In genomic region chr21:42474043-42474831, GRCh38 we compare ENCODE assay signal across 10 cellular contexts. TPM values are rescaled to one million over a fixed set of nuclear protein-coding genes. Genes with fewer than 3 reads are reported as not detected.
DNase-seq lines count a peak whose midpoint lies in the region; ATAC-seq and TF ChIP-seq lines count a peak whose summit lies in the region.
"Had no signal": no experiment of that assay in that cellular context is flagged by ENCODE, and none has a peak within 500 bp of the region (broad histone marks: within the 10 kb centered on the region; RNA-seq: fewer than 3 reads in every experiment).

No MANE protein-coding gene starts in this region.

- no peak overlapping the region for H3K4me3 ChIP-seq in DND-41 (ENCODE audit: low read depth in 1 of 2, low read length in 2 of 2)
- no peak overlapping the region for H3K4me3 ChIP-seq in PC-3 (ENCODE audit: low read length)
- no peak overlapping the region for H3K4me3 ChIP-seq in effector memory CD4-positive, alpha-beta T cell (ENCODE audit: insufficient read depth, low read depth, low read length, poor library complexity, severe bottlenecking)
- H3K4me3 ChIP-seq: breast epithelium had no signal

- no peaks in the 10 kb centered on the region for H3K9me3 Mint-ChIP-seq in activated T-helper 2 cell treated with anti-CD3 and anti-CD28 coated beads, Interferon-gamma antibody, Interleukin-2, Interleukin-4, amounts not matched to agents 10 μg/mL and 5 μg/mL and 100 μg/mL, durations not matched to agents 14 hours and 24 hours and 36 hours

- H3K4me1 Mint-ChIP-seq in activated T-helper 2 cell treated with anti-CD3 and anti-CD28 coated beads, Interferon-gamma antibody, Interleukin-2, Interleukin-4, amounts not matched to agents 10 μg/mL and 5 μg/mL and 100 μg/mL, durations not matched to agents 14 hours and 24 hours and 36 hours (ENCODE audit: low read depth), result no peaks in the 10 kb centered on the region

- H3K27me3 ChIP-seq in DND-41 (ENCODE audit: insufficient read depth, low read length, poor library complexity) (no peaks in the 10 kb centered on the region), PC-3 (ENCODE audit: low read length) (no peaks in the 10 kb centered on the region)
- no peaks in the 10 kb centered on the region for H3K27me3 ChIP-seq in effector memory CD4-positive, alpha-beta T cell (replicated peaks; ENCODE audit: control insufficient read depth, insufficient read depth, low read length, poor library complexity, severe bottlenecking)
- H3K27me3 ChIP-seq: breast epithelium had no signal

- no peaks in the 10 kb centered on the region for H3K79me2 ChIP-seq in DND-41 (ENCODE audit: insufficient read depth, low read length)
- no peaks in the 10 kb centered on the region for H3K79me2 ChIP-seq in PC-3 (ENCODE audit: low read length)

- H3K27me3 Mint-ChIP-seq in activated T-helper 2 cell treated with anti-CD3 and anti-CD28 coated beads, Interferon-gamma antibody, Interleukin-2, Interleukin-4, amounts not matched to agents 10 μg/mL and 5 μg/mL and 100 μg/mL, durations not matched to agents 14 hours and 24 hours and 36 hours (ENCODE audit: low read depth), result no peaks in the 10 kb centered on the region

- H3K9me3 ChIP-seq in DND-41 (ENCODE audit: insufficient read depth, low read length, severe bottlenecking), result no peaks in the 10 kb centered on the region
- no peaks in the 10 kb centered on the region for H3K9me3 ChIP-seq in PC-3 (ENCODE audit: low read length)
- H3K9me3 ChIP-seq in effector memory CD4-positive, alpha-beta T cell (ENCODE audit: control insufficient read depth, low read length), result no peaks in the 10 kb centered on the region
- H3K9me3 ChIP-seq: breast epithelium had no signal

- no peak overlapping the region for H3K4me3 Mint-ChIP-seq in activated T-helper 2 cell treated with anti-CD3 and anti-CD28 coated beads, Interferon-gamma antibody, Interleukin-2, Interleukin-4, amounts not matched to agents 10 μg/mL and 5 μg/mL and 100 μg/mL, durations not matched to agents 14 hours and 24 hours and 36 hours (ENCODE audit: low read depth)

- no peaks in the 10 kb centered on the region for H3K9me2 ChIP-seq in PC-3 (replicated peaks; ENCODE audit: low read length)

- TF ChIP-seq CTCF in DND-41 (IDR thresholded peaks at IDR 0.05; ENCODE audit: borderline replicate concordance, extremely low read depth, low read length, poor library complexity, severe bottlenecking) (no peak), PC-3 (conservative IDR thresholded peaks at IDR 0.05; ENCODE audit: low read depth, low read length) (0 out of 2 replicates have a peak, but pooled peaks have one; percentile 11)

- CTCF ChIA-PET in PC-3 (lab: Charles Lee), result interaction anchor here (0.5 kb wide), 1 partner anchor 53 kb away, joined by 4 read pairs; no protein-coding TSS in a partner anchor

- no peaks in the 10 kb centered on the region for H3K36me3 Mint-ChIP-seq in activated T-helper 2 cell treated with anti-CD3 and anti-CD28 coated beads, Interferon-gamma antibody, Interleukin-2, Interleukin-4, amounts not matched to agents 10 μg/mL and 5 μg/mL and 100 μg/mL, durations not matched to agents 14 hours and 24 hours and 36 hours (ENCODE audit: low read depth)

- ATAC-seq in DND-41 (ENCODE audit: insufficient read depth, low read depth), result 0 out of 3 replicates have a peak, but pooled peaks have one; percentile 54
- peak; percentile 46 for ATAC-seq in GM21526 (IDR thresholded peaks at IDR 0.05; ENCODE audit: low FRiP score, unreplicated experiment)
- ATAC-seq in PC-3, result peak; percentile 98

- intact Hi-C loops in PC-3 (cut with micrococcal nuclease), result no loop called here
- intact Hi-C loops in activated T-helper 2 cell treated with anti-CD3 and anti-CD28 coated beads, Interferon-gamma antibody, Interleukin-2, Interleukin-4, amounts not matched to agents 10 μg/mL and 5 μg/mL and 100 μg/mL, durations not matched to agents 14 hours and 24 hours and 36 hours (cut with micrococcal nuclease), result loop anchor here (2.0 kb wide), 1 partner anchor 57 kb away; no protein-coding TSS in a partner anchor

- no peak overlapping the region for H3K27ac Mint-ChIP-seq in activated T-helper 2 cell treated with anti-CD3 and anti-CD28 coated beads, Interferon-gamma antibody, Interleukin-2, Interleukin-4, amounts not matched to agents 10 μg/mL and 5 μg/mL and 100 μg/mL, durations not matched to agents 14 hours and 24 hours and 36 hours

- H3K27ac ChIP-seq in DND-41 (ENCODE audit: low read length), result no peak overlapping the region
- peak overlapping the region; percentile 71 for H3K27ac ChIP-seq in PC-3 (ENCODE audit: low read length)
- no peak overlapping the region for H3K27ac ChIP-seq in effector memory CD4-positive, alpha-beta T cell (ENCODE audit: insufficient read depth, low read length, poor library complexity, severe bottlenecking)
- H3K27ac ChIP-seq: HL-60 had no signal

- H3K4me2 ChIP-seq in DND-41 (ENCODE audit: insufficient read depth, low read length) (no peak overlapping the region), PC-3 (ENCODE audit: low read length) (peak overlapping the region; percentile 56)

- POLR2A ChIA-PET in PC-3 (lab: Charles Lee; ENCODE audit: unreplicated experiment), result interaction anchor here (0.7 kb wide), 1 partner anchor 836 kb away, joined by 3 read pairs; no protein-coding TSS in a partner anchor

- H3K36me3 ChIP-seq in DND-41 (ENCODE audit: insufficient read depth, low read length) (no peaks in the 10 kb centered on the region), PC-3 (ENCODE audit: low read depth, low read length) (no peaks in the 10 kb centered on the region)
- H3K36me3 ChIP-seq in effector memory CD4-positive, alpha-beta T cell (ENCODE audit: control insufficient read depth, insufficient read depth, low read length), result no peaks in the 10 kb centered on the region
- H3K36me3 ChIP-seq: breast epithelium had no signal

- no TSS peak for BruUV-seq in PC-3 (replicated peaks; lab: Mats Ljungman, UMichigan)

- H3K9ac ChIP-seq in DND-41 (ENCODE audit: low read depth, low read length) (no peak overlapping the region), PC-3 (ENCODE audit: low read length) (peak overlapping the region; percentile 54)

- no peaks in the 10 kb centered on the region for H3F3A ChIP-seq in PC-3 (ENCODE audit: low read length, unreplicated experiment)

- H2AFZ ChIP-seq in DND-41 (ENCODE audit: low read depth, low read length) (no peak overlapping the region), PC-3 (ENCODE audit: low read length) (peak overlapping the region; percentile 60)

- no peaks in the 10 kb centered on the region for H3K4me1 ChIP-seq in DND-41 (ENCODE audit: insufficient read depth, low read length)
- H3K4me1 ChIP-seq in PC-3 (ENCODE audit: insufficient read depth, low read length), result peaks cover 20% of the 10 kb centered on the region
- no peaks in the 10 kb centered on the region for H3K4me1 ChIP-seq in effector memory CD4-positive, alpha-beta T cell (ENCODE audit: control insufficient read depth, insufficient read depth, low read length, poor library complexity, severe bottlenecking)
- H3K4me1 ChIP-seq: breast epithelium had no signal

- no peak for DNase-seq in DND-41
- peak; percentile 92 for DNase-seq in PC-3
- peak; percentile 90 for DNase-seq in islet precursor cell
- no peak for DNase-seq in activated T-helper 2 cell treated with anti-CD3 and anti-CD28 coated beads, Interferon-gamma antibody, Interleukin-2, Interleukin-4, amounts not matched to agents 10 μg/mL and 5 μg/mL and 100 μg/mL, durations not matched to agents 14 hours and 24 hours and 36 hours (ENCODE audit: low spot score)
- no peak for DNase-seq in ecto neural progenitor cell (ENCODE audit: low spot score)
- no peak for DNase-seq in effector memory CD4-positive, alpha-beta T cell
- DNase-seq in retina, result no peak

- H4K20me1 ChIP-seq in DND-41 (ENCODE audit: insufficient read depth, low read length), result no peaks in the 10 kb centered on the region
- H4K20me1 ChIP-seq in PC-3 (ENCODE audit: low read length), result no peaks in the 10 kb centered on the region

RNA-seq across cellular contexts. Expression of gene RSPH1, which starts 21.8 kb away (rescaled TPM):
- 0.51 and 0.98 TPM in 2 replicates for total RNA-seq in PC-3 (2014; rRNA removed)
- not detected in 2 replicates for total RNA-seq in activated T-helper 2 cell treated with anti-CD3 and anti-CD28 coated beads, Interferon-gamma antibody, Interleukin-2, Interleukin-4, amounts not matched to agents 10 μg/mL and 5 μg/mL and 100 μg/mL, durations not matched to agents 14 hours and 24 hours and 36 hours

RNA-seq across cellular contexts. Expression of gene SLC37A1, which starts 39.4 kb away (rescaled TPM):
- 34.2 and 38.3 TPM in 2 replicates for total RNA-seq in PC-3 (2014; rRNA removed)
- total RNA-seq in activated T-helper 2 cell treated with anti-CD3 and anti-CD28 coated beads, Interferon-gamma antibody, Interleukin-2, Interleukin-4, amounts not matched to agents 10 μg/mL and 5 μg/mL and 100 μg/mL, durations not matched to agents 14 hours and 24 hours and 36 hours, result 21.6 and 22.3 TPM in 2 replicates

Comparison
In these comparisons a context has a peak if more than half of its experiments do, and no peak if none do; other contexts are left out.
1. ATAC-seq: peak in every context shown above with its lines; median percentile 98 in PC-3; 54 in DND-41; 46 in GM21526.
2. DNase-seq: peak in PC-3 (single experiment) and islet precursor cell (single experiment); none in DND-41 (single experiment), activated T-helper 2 cell treated with anti-CD3 and anti-CD28 coated beads, Interferon-gamma antibody, Interleukin-2, Interleukin-4, amounts not matched to agents 10 μg/mL and 5 μg/mL and 100 μg/mL, durations not matched to agents 14 hours and 24 hours and 36 hours (single experiment), ecto neural progenitor cell (single experiment), effector memory CD4-positive, alpha-beta T cell (0 of 3) and retina (single experiment).